ENCODE assay signal across 8 cellular contexts in genomic region chrX:114344756-114345155, GRCh38.
DNase-seq lines count a peak whose midpoint lies in the region; ATAC-seq, FAIRE-seq and TF ChIP-seq lines count a peak whose summit lies in the region.

No MANE protein-coding gene starts in this region.

- peak; percentile 11 for DNase-seq in GM04504 (ENCODE audit: low read depth)
- DNase-seq in HTR-8/SVneo (ENCODE audit: insufficient read length, low spot score) = peak; percentile 0
- peak; percentile 34 for DNase-seq in SW480 (ENCODE audit: low spot score)
- DNase-seq in kidney = no peak
- DNase-seq in globus pallidus (ENCODE audit: low spot score) = no peak
- no peak for DNase-seq in NK-92 treated with Interleukin-12 subunit alpha and Interleukin-12 subunit beta, amount 100 ng/mL, for 24 hours (lab: John Stamatoyannopoulos, UW)

- no peaks in the 10 kb centered on the region for H3K9me3 ChIP-seq in kidney (ENCODE audit: control insufficient read depth in 1 of 2, low read length in 2 of 2)

- no peak overlapping the region for H3K27ac ChIP-seq in kidney (ENCODE audit: low read depth in 2 of 2, low read length in 2 of 2)

- ATAC-seq in GM21390 (IDR thresholded peaks at IDR 0.05; ENCODE audit: unreplicated experiment) (peak; percentile 85), HG03571 (IDR thresholded peaks at IDR 0.05; ENCODE audit: unreplicated experiment) (no peak)

- H3K9ac ChIP-seq in kidney (ENCODE audit: low read length in 2 of 2) = no peak overlapping the region

- no peak overlapping the region for H3K4me3 ChIP-seq in kidney (ENCODE audit: low read length in 2 of 2)

- intact Hi-C loops in kidney (cut with DNase I) = no loop called here

- FAIRE-seq in HTR-8/SVneo (lab: Jason Lieb, UNC) (no peak), kidney (lab: Jason Lieb, UNC) (peak; percentile 57)

- H3K4me1 ChIP-seq in kidney (ENCODE audit: control insufficient read depth in 1 of 2, insufficient read depth in 1 of 2, low read depth in 1 of 2, low read length in 2 of 2) = no peaks in the 10 kb centered on the region

- H3K36me3 ChIP-seq in kidney (ENCODE audit: control insufficient read depth in 1 of 2, insufficient read depth in 2 of 2, low read length in 2 of 2) = no peaks in the 10 kb centered on the region

- TF ChIP-seq CTCF in kidney (IDR thresholded peaks at IDR 0.05; ENCODE audit: borderline replicate concordance, extremely low read depth, insufficient read depth) = peak; percentile 43

Comparison
In these comparisons a context has a peak if more than half of its experiments do, and no peak if none do; other contexts are left out.
1. DNase-seq: peak in GM04504 (single experiment), HTR-8/SVneo (single experiment) and SW480 (single experiment); none in kidney (single experiment), globus pallidus (single experiment) and NK-92 treated with Interleukin-12 subunit alpha and Interleukin-12 subunit beta, amount 100 ng/mL, for 24 hours (single experiment).